Comparison of ENCODE assay signal across 2 cellular contexts in the genomic region with DNA sequence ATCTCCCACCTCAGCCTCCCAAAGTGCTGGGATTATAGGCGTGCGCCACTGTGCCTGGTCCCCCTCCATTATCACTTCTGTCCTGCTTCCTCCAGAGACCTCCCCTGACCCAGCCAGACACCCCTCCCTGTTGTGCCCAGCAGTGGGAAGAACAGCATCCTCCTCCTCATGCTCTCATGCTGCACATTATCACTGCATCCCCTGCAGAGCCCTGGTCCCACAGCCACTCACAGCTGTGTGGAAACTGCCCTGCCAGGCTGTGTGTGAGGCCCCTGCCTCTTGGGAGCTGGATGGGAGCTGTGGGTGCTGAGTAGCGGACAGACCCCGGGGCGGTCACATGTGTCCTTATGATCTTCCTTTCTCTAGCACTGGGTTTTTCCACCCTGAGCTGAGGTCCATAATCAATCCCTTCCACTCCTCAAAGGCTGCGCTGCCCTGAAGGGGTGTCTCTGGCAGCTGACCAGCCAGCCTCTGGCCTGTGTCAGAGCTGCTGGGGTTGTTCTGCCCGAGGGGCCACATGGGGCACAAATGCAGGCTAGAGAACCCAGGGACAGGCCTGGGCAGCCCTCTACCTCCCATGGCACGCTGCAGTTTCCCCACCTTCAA.
TF ChIP-seq lines count a peak whose summit lies in the region.

No MANE protein-coding gene starts in this region.

TF ChIP-seq in WTC11, 78 proteins besides CTCF, POLR2A, EP300 and RAD21:
- TF ChIP-seq, protein P1, sequence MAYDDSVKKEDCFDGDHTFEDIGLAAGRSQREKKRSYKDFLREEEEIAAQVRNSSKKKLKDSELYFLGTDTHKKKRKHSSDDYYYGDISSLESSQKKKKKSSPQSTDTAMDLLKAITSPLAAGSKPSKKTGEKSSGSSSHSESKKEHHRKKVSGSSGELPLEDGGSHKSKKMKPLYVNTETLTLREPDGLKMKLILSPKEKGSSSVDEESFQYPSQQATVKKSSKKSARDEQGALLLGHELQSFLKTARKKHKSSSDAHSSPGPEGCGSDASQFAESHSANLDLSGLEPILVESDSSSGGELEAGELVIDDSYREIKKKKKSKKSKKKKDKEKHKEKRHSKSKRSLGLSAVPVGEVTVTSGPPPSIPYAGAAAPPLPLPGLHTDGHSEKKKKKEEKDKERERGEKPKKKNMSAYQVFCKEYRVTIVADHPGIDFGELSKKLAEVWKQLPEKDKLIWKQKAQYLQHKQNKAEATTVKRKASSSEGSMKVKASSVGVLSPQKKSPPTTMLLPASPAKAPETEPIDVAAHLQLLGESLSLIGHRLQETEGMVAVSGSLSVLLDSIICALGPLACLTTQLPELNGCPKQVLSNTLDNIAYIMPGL (CRISPR knock-in tag; IDR thresholded peaks at IDR 0.05), result no peak
- TF ChIP-seq SOX15 (CRISPR knock-in tag; IDR thresholded peaks at IDR 0.05), result no peak
- no peak for TF ChIP-seq ZNF263 (CRISPR knock-in tag; IDR thresholded peaks at IDR 0.05; ENCODE audit: low read depth)
- TF ChIP-seq PRRX2 (CRISPR knock-in tag; IDR thresholded peaks at IDR 0.05), result no peak
- TF ChIP-seq NR1H2 (CRISPR knock-in tag; IDR thresholded peaks at IDR 0.05), result no peak
- TF ChIP-seq NFE2L1 (CRISPR knock-in tag; IDR thresholded peaks at IDR 0.05), result no peak
- no peak for TF ChIP-seq RELA (CRISPR knock-in tag; IDR thresholded peaks at IDR 0.05; ENCODE audit: borderline replicate concordance)
- no peak for TF ChIP-seq CBFB (CRISPR knock-in tag; IDR thresholded peaks at IDR 0.05; ENCODE audit: low read depth)
- no peak for TF ChIP-seq SMAD4 (CRISPR knock-in tag; IDR thresholded peaks at IDR 0.05)
- TF ChIP-seq, protein P2, sequence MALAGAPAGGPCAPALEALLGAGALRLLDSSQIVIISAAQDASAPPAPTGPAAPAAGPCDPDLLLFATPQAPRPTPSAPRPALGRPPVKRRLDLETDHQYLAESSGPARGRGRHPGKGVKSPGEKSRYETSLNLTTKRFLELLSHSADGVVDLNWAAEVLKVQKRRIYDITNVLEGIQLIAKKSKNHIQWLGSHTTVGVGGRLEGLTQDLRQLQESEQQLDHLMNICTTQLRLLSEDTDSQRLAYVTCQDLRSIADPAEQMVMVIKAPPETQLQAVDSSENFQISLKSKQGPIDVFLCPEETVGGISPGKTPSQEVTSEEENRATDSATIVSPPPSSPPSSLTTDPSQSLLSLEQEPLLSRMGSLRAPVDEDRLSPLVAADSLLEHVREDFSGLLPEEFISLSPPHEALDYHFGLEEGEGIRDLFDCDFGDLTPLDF (CRISPR knock-in tag; IDR thresholded peaks at IDR 0.05), result no peak
- TF ChIP-seq ZNF121 (CRISPR knock-in tag; IDR thresholded peaks at IDR 0.05), result no peak
- no peak for TF ChIP-seq ZNF671 (CRISPR knock-in tag; IDR thresholded peaks at IDR 0.05)
- TF ChIP-seq NR3C1 (CRISPR knock-in tag; conservative IDR thresholded peaks at IDR 0.05; ENCODE audit: low read depth), result no peak
- TF ChIP-seq, protein P3, sequence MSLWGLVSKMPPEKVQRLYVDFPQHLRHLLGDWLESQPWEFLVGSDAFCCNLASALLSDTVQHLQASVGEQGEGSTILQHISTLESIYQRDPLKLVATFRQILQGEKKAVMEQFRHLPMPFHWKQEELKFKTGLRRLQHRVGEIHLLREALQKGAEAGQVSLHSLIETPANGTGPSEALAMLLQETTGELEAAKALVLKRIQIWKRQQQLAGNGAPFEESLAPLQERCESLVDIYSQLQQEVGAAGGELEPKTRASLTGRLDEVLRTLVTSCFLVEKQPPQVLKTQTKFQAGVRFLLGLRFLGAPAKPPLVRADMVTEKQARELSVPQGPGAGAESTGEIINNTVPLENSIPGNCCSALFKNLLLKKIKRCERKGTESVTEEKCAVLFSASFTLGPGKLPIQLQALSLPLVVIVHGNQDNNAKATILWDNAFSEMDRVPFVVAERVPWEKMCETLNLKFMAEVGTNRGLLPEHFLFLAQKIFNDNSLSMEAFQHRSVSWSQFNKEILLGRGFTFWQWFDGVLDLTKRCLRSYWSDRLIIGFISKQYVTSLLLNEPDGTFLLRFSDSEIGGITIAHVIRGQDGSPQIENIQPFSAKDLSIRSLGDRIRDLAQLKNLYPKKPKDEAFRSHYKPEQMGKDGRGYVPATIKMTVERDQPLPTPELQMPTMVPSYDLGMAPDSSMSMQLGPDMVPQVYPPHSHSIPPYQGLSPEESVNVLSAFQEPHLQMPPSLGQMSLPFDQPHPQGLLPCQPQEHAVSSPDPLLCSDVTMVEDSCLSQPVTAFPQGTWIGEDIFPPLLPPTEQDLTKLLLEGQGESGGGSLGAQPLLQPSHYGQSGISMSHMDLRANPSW (CRISPR knock-in tag; conservative IDR thresholded peaks at IDR 0.05; ENCODE audit: low read depth), result no peak
- no peak for TF ChIP-seq KAT7 (CRISPR knock-in tag; IDR thresholded peaks at IDR 0.05; ENCODE audit: borderline replicate concordance)
- no peak for TF ChIP-seq MXD4 (CRISPR knock-in tag; IDR thresholded peaks at IDR 0.05; ENCODE audit: borderline replicate concordance)
- TF ChIP-seq, protein P4, sequence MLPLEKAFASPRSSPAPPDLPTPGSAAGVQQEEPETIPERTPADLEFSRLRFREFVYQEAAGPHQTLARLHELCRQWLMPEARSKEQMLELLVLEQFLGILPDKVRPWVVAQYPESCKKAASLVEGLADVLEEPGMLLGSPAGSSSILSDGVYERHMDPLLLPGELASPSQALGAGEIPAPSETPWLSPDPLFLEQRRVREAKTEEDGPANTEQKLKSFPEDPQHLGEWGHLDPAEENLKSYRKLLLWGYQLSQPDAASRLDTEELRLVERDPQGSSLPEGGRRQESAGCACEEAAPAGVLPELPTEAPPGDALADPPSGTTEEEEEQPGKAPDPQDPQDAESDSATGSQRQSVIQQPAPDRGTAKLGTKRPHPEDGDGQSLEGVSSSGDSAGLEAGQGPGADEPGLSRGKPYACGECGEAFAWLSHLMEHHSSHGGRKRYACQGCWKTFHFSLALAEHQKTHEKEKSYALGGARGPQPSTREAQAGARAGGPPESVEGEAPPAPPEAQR (CRISPR knock-in tag; IDR thresholded peaks at IDR 0.05), result no peak
- no peak for TF ChIP-seq EMX1 (CRISPR knock-in tag; IDR thresholded peaks at IDR 0.05)

TF ChIP-seq in HepG2, 621 proteins besides CTCF, POLR2A, EP300 and RAD21:
- TF ChIP-seq ZNF3 (CRISPR knock-in tag; IDR thresholded peaks at IDR 0.05) (no peak), XBP1 (CRISPR knock-in tag; IDR thresholded peaks at IDR 0.05) (no peak), ZXDC (CRISPR knock-in tag; IDR thresholded peaks at IDR 0.05) (no peak), PBX3 (CRISPR knock-in tag; IDR thresholded peaks at IDR 0.05; ENCODE audit: borderline replicate concordance) (no peak), U2AF2 (IDR thresholded peaks at IDR 0.05; ENCODE audit: low read depth, low read length) (no peak), NONO (IDR thresholded peaks at IDR 0.05) (no peak), NONO (CRISPR knock-in tag; conservative IDR thresholded peaks at IDR 0.05) (no peak), ZNF850 (CRISPR knock-in tag; conservative IDR thresholded peaks at IDR 0.05) (no peak), RARG (CRISPR knock-in tag; IDR thresholded peaks at IDR 0.05; ENCODE audit: low read depth) (no peak), ZNF337 (CRISPR knock-in tag; IDR thresholded peaks at IDR 0.05; ENCODE audit: borderline replicate concordance, low read depth) (no peak), ZNF564 (CRISPR knock-in tag; IDR thresholded peaks at IDR 0.05) (no peak), ZNF121 (CRISPR knock-in tag; IDR thresholded peaks at IDR 0.05) (no peak), ZNF709 (CRISPR knock-in tag; IDR thresholded peaks at IDR 0.05) (no peak), SALL2 (CRISPR knock-in tag; IDR thresholded peaks at IDR 0.05) (no peak), ELK4 (CRISPR knock-in tag; IDR thresholded peaks at IDR 0.05; ENCODE audit: borderline replicate concordance) (no peak)
- TF ChIP-seq, protein P5, sequence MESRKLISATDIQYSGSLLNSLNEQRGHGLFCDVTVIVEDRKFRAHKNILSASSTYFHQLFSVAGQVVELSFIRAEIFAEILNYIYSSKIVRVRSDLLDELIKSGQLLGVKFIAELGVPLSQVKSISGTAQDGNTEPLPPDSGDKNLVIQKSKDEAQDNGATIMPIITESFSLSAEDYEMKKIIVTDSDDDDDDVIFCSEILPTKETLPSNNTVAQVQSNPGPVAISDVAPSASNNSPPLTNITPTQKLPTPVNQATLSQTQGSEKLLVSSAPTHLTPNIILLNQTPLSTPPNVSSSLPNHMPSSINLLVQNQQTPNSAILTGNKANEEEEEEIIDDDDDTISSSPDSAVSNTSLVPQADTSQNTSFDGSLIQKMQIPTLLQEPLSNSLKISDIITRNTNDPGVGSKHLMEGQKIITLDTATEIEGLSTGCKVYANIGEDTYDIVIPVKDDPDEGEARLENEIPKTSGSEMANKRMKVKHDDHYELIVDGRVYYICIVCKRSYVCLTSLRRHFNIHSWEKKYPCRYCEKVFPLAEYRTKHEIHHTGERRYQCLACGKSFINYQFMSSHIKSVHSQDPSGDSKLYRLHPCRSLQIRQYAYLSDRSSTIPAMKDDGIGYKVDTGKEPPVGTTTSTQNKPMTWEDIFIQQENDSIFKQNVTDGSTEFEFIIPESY (CRISPR knock-in tag; IDR thresholded peaks at IDR 0.05), result no peak
TF ChIP-seq in HepG2: peak in this region for 0.
